12 cellular contexts compared by ENCODE assay signal in genomic region chr5:74240783-74241750, GRCh38.
DNase-seq lines count a peak whose midpoint lies in the region; ATAC-seq, FAIRE-seq and TF ChIP-seq lines count a peak whose summit lies in the region.
"Had no signal": no experiment of that assay in that cellular context is flagged by ENCODE, and none has a peak within 500 bp of the region (broad histone marks: within the 10 kb centered on the region; RNA-seq: fewer than 3 reads in every experiment).

No MANE protein-coding gene starts in this region.

- intact Hi-C loops in mucosa of descending colon (cut with DNase I, micrococcal nuclease): no loop called here

- peak; percentile 22 for DNase-seq in D721Med (ENCODE audit: insufficient read length, low spot score)
- DNase-seq in LoVo (ENCODE audit: low spot score): peak; percentile 51
- DNase-seq in WERI-Rb-1: peak; percentile 49
- no peak for DNase-seq in mucosa of descending colon
- DNase-seq in NCI-H345 (lab: John Stamatoyannopoulos, UW): no peak
- DNase-seq: activated CD8-positive, alpha-beta memory T cell treated with anti-CD3 and anti-CD28 coated beads, Interleukin-2, amount 50 U/mL, for 4 hours; central memory CD4-positive, alpha-beta T cell; DMS153; H7 had no signal

- no peaks in the 10 kb centered on the region for H3K4me1 ChIP-seq in mucosa of descending colon (ENCODE audit: low read depth)

- no peaks in the 10 kb centered on the region for H3K27me3 ChIP-seq in WERI-Rb-1 (ENCODE audit: insufficient read depth, low read depth, severe bottlenecking)

- FAIRE-seq in D721Med (lab: Jason Lieb, UNC): peak; percentile 76

- no peak for TF ChIP-seq CTCF in D721Med (IDR thresholded peaks at IDR 0.05; ENCODE audit: insufficient read depth, missing control alignments)
- no peak for TF ChIP-seq CTCF in WERI-Rb-1 (IDR thresholded peaks at IDR 0.05; ENCODE audit: low read depth, low read length)
- TF ChIP-seq CTCF in mucosa of descending colon (IDR thresholded peaks at IDR 0.05): no peak

- H3K27ac ChIP-seq in WERI-Rb-1: no peak overlapping the region

- ATAC-seq in mucosa of descending colon: peak; percentile 14
- no peak for ATAC-seq in HG03439 (IDR thresholded peaks at IDR 0.05; ENCODE audit: unreplicated experiment)
- no peak for ATAC-seq in GM21390 (IDR thresholded peaks at IDR 0.05; ENCODE audit: unreplicated experiment)
- no peak for ATAC-seq in HG03342 (IDR thresholded peaks at IDR 0.05; ENCODE audit: unreplicated experiment)

- H3K4me3 ChIP-seq in WERI-Rb-1 (ENCODE audit: low read depth, low read length): no peak overlapping the region
- H3K4me3 ChIP-seq in mucosa of descending colon: no peak overlapping the region

- H3K36me3 ChIP-seq in WERI-Rb-1 (no peaks in the 10 kb centered on the region), mucosa of descending colon (ENCODE audit: low read depth) (no peaks in the 10 kb centered on the region)

- H3K9me3 ChIP-seq in WERI-Rb-1 (ENCODE audit: severe bottlenecking): no peaks in the 10 kb centered on the region
- no peaks in the 10 kb centered on the region for H3K9me3 ChIP-seq in mucosa of descending colon

Comparison
In these comparisons a context has a peak if more than half of its experiments do, and no peak if none do; other contexts are left out.
1. DNase-seq: peak in D721Med (single experiment), LoVo (single experiment) and WERI-Rb-1 (single experiment); none in mucosa of descending colon (0 of 3) and NCI-H345 (single experiment).